1 cellular context compared by ENCODE assay signal in the genomic region with DNA sequence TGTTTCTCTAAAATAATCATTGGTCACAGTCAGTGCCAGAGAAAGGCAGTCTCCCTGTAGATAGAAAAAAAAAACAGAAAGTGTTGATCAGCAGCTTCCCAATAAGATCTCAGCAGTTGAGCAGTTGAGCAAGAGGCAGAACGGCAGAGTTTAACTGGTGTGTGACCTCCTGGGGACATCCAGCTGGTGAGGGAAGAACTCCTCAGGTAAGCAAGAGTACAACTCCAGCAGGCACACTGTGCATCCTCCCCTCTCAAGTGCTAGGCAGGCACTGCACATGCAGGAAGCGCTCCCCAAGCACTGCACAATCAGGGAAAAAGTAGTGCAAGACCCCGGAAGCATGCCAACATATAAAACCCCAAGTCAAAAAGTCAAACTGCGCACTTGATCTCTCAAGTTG.
TF ChIP-seq lines count a peak whose summit lies in the region.

No MANE protein-coding gene starts in this region.

TF ChIP-seq in WTC11, 78 proteins besides CTCF, POLR2A, EP300 and RAD21 (continued from another document):
- TF ChIP-seq, protein P1, sequence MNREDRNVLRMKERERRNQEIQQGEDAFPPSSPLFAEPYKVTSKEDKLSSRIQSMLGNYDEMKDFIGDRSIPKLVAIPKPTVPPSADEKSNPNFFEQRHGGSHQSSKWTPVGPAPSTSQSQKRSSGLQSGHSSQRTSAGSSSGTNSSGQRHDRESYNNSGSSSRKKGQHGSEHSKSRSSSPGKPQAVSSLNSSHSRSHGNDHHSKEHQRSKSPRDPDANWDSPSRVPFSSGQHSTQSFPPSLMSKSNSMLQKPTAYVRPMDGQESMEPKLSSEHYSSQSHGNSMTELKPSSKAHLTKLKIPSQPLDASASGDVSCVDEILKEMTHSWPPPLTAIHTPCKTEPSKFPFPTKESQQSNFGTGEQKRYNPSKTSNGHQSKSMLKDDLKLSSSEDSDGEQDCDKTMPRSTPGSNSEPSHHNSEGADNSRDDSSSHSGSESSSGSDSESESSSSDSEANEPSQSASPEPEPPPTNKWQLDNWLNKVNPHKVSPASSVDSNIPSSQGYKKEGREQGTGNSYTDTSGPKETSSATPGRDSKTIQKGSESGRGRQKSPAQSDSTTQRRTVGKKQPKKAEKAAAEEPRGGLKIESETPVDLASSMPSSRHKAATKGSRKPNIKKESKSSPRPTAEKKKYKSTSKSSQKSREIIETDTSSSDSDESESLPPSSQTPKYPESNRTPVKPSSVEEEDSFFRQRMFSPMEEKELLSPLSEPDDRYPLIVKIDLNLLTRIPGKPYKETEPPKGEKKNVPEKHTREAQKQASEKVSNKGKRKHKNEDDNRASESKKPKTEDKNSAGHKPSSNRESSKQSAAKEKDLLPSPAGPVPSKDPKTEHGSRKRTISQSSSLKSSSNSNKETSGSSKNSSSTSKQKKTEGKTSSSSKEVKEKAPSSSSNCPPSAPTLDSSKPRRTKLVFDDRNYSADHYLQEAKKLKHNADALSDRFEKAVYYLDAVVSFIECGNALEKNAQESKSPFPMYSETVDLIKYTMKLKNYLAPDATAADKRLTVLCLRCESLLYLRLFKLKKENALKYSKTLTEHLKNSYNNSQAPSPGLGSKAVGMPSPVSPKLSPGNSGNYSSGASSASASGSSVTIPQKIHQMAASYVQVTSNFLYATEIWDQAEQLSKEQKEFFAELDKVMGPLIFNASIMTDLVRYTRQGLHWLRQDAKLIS (CRISPR knock-in tag; IDR thresholded peaks at IDR 0.05; ENCODE audit: borderline replicate concordance): no peak
- no peak for TF ChIP-seq NR1H2 (CRISPR knock-in tag; IDR thresholded peaks at IDR 0.05)
- TF ChIP-seq, protein P2, sequence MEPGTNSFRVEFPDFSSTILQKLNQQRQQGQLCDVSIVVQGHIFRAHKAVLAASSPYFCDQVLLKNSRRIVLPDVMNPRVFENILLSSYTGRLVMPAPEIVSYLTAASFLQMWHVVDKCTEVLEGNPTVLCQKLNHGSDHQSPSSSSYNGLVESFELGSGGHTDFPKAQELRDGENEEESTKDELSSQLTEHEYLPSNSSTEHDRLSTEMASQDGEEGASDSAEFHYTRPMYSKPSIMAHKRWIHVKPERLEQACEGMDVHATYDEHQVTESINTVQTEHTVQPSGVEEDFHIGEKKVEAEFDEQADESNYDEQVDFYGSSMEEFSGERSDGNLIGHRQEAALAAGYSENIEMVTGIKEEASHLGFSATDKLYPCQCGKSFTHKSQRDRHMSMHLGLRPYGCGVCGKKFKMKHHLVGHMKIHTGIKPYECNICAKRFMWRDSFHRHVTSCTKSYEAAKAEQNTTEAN (CRISPR knock-in tag; IDR thresholded peaks at IDR 0.05): no peak
- TF ChIP-seq ZNF671 (CRISPR knock-in tag; IDR thresholded peaks at IDR 0.05): no peak
